8 cellular contexts compared by ENCODE assay signal in genomic region chr19:42255766-42256750, GRCh38. TPM values are rescaled to one million over a fixed set of nuclear protein-coding genes. Genes with fewer than 3 reads are reported as not detected.
A peak's percentile ranks its signal among the peaks of the same experiment; 100 is the strongest.
DNase-seq lines count a peak whose midpoint lies in the region; ATAC-seq, FAIRE-seq and TF ChIP-seq lines count a peak whose summit lies in the region.

No MANE protein-coding gene starts in this region.

- peaks cover 35% of the 10 kb centered on the region for H3K79me2 ChIP-seq in astrocyte (ENCODE audit: insufficient read depth, low read length)

- H3K36me3 ChIP-seq in astrocyte (ENCODE audit: insufficient read depth, low read length): no peaks in the 10 kb centered on the region

- peak overlapping the region; percentile 95 for H3K4me2 ChIP-seq in astrocyte (ENCODE audit: low read length)

- H3K4me3 Mint-ChIP-seq in astrocyte (ENCODE audit: unreplicated experiment): peak overlapping the region; percentile 85

- peak; percentile 70 for DNase-seq in EL
- peak; percentile 58 for DNase-seq in NCI-H146 treated with DMSO at 0.1 percent for 48 hours (lab: John Stamatoyannopoulos, UW; ENCODE audit: unreplicated experiment)
- no peak for DNase-seq in astrocyte (ENCODE audit: low read depth)
- DNase-seq in hippocampal formation (lab: John Stamatoyannopoulos, UW): peak; percentile 51 to 58
- peak; percentile 69 for DNase-seq in retina
- DNase-seq in NCI-H345 treated with DMSO at 0.1 percent for 48 hours (lab: John Stamatoyannopoulos, UW; ENCODE audit: unreplicated experiment): no peak

- H3K27ac ChIP-seq in astrocyte (ENCODE audit: low read depth, low read length): peak overlapping the region; percentile 73

- FAIRE-seq in astrocyte (lab: Jason Lieb, UNC): no peak

- peaks cover 2% of the 10 kb centered on the region for H3K36me3 Mint-ChIP-seq in astrocyte (ENCODE audit: low read depth, unreplicated experiment)

- H3K4me1 ChIP-seq in astrocyte (ENCODE audit: insufficient read depth, low read length): peaks cover 23% of the 10 kb centered on the region

- peak overlapping the region; percentile 83 for H2AFZ ChIP-seq in astrocyte (ENCODE audit: low read depth, low read length)

- TF ChIP-seq CTCF in astrocyte (IDR thresholded peaks at IDR 0.05; ENCODE audit: insufficient read depth, low read depth, low read length): no peak

- peak overlapping the region; percentile 65 for H3K4me3 ChIP-seq in astrocyte (ENCODE audit: insufficient read depth, low read depth, low read length)

- no peaks in the 10 kb centered on the region for H3K27me3 ChIP-seq in astrocyte (ENCODE audit: insufficient read depth, low read length)

- H3K27me3 Mint-ChIP-seq in astrocyte (ENCODE audit: low read depth, unreplicated experiment): no peaks in the 10 kb centered on the region

- H3K27ac Mint-ChIP-seq in astrocyte (ENCODE audit: unreplicated experiment): peak overlapping the region; percentile 94

- ATAC-seq in HG03521 (IDR thresholded peaks at IDR 0.05; ENCODE audit: unreplicated experiment): no peak
- no peak for ATAC-seq in HG02571 (IDR thresholded peaks at IDR 0.05; ENCODE audit: unreplicated experiment)

- peaks cover 9% of the 10 kb centered on the region for H3K4me1 Mint-ChIP-seq in astrocyte (ENCODE audit: low read depth, unreplicated experiment)

- peaks cover 3% of the 10 kb centered on the region for H3K9me3 Mint-ChIP-seq in astrocyte (ENCODE audit: unreplicated experiment)

- H4K20me1 ChIP-seq in astrocyte (ENCODE audit: insufficient read depth, low read length): peaks cover 20% of the 10 kb centered on the region

- peak overlapping the region; percentile 85 for H3K9ac ChIP-seq in astrocyte (ENCODE audit: low read length)

- H3K9me3 ChIP-seq in astrocyte (ENCODE audit: insufficient read depth, low read depth, low read length): no peaks in the 10 kb centered on the region

RNA-seq across cellular contexts. Expression of gene ERF, which starts 1.1 kb away (rescaled TPM):
- 108 TPM in 2 replicates for total RNA-seq in astrocyte

RNA-seq across cellular contexts. Expression of gene CIC, which starts 13.0 kb away (rescaled TPM):
- total RNA-seq in astrocyte: 73.4 and 78.5 TPM in 2 replicates

RNA-seq across cellular contexts. Expression of gene GSK3A, which starts 13.7 kb away (rescaled TPM):
- total RNA-seq in astrocyte: 49.5 and 50.3 TPM in 2 replicates

RNA-seq across cellular contexts. Expression of gene ZNF526, which starts 35.9 kb away (rescaled TPM):
- total RNA-seq in astrocyte: 20.2 and 21.6 TPM in 2 replicates

RNA-seq across cellular contexts. Expression of gene DEDD2, which starts 38.6 kb away (rescaled TPM):
- 24.4 and 26.1 TPM in 2 replicates for total RNA-seq in astrocyte

Comparison
In these comparisons a context has a peak if more than half of its experiments do, and no peak if none do; other contexts are left out.
1. DNase-seq: peak in EL (single experiment), NCI-H146 treated with DMSO at 0.1 percent for 48 hours (single experiment), hippocampal formation (2 of 2) and retina (single experiment); none in astrocyte (single experiment) and NCI-H345 treated with DMSO at 0.1 percent for 48 hours (single experiment).